Comparison of ENCODE assay signal across 8 cellular contexts in the genomic region with DNA sequence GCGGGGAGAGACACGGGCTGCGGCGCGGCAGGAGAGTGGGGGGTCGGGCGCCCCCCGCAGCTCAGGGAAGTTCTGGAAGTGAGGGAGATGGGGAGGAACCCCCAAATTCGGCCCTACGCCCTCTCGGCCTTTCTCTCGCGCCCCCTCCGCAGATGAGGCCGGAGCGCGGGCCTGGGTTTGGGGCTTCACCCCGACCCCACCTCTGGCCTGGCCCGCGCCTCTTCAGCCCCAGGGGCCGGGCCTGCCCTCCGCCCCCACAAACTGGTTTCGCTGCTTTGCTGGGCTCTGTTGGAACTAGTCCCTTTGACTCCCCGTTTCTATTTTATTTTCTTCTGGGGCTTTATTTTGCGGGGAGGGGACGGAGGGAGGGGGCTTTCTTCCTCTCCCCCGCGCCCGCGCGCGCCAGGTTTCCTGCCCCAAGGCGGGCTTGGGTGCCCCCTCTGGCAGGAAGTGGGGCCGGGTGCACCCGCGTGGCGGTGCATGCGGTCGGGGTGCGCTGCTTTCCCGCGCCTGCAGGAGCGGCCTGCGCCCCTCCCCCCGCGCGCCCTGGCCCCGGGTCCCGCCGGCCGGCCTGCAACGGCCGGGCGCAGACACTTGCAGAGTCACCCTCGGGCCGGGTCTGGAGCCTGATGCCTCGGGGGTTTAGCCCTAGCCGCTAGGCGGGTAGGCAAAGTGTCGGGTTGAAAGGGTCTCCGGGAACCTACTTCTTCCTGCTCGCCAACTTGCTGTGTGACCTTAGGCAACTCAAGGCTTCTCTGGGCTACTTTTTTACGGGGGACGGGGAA. TPM values are rescaled to one million over a fixed set of nuclear protein-coding genes. Genes with fewer than 3 reads are reported as not detected.
DNase-seq lines count a peak whose midpoint lies in the region; ATAC-seq and TF ChIP-seq lines count a peak whose summit lies in the region.

No MANE protein-coding gene starts in this region.

- peak; percentile 22 for TF ChIP-seq CTCF in BE2C (IDR thresholded peaks at IDR 0.05; ENCODE audit: low read depth, low read length)

- H3K36me3 ChIP-seq in BE2C: peaks cover 28% of the 10 kb centered on the region
- peaks cover 11% of the 10 kb centered on the region for H3K36me3 ChIP-seq in muscle layer of colon (ENCODE audit: insufficient read depth, low read length)

- H3K9ac ChIP-seq in muscle layer of colon (ENCODE audit: low read length): no peak overlapping the region

- ATAC-seq in GM19324 (IDR thresholded peaks at IDR 0.05; ENCODE audit: low FRiP score, unreplicated experiment) (peak; percentile 15), HG03565 (IDR thresholded peaks at IDR 0.05; ENCODE audit: unreplicated experiment) (no peak)

- H3K4me3 ChIP-seq in BE2C (ENCODE audit: low read depth, low read length) (peak overlapping the region; percentile 87), muscle layer of colon (ENCODE audit: low read depth in 1 of 2, low read length in 2 of 2) (peak overlapping the region; percentile 58 to 66)

- DNase-seq in BE2C (peak; percentile 87), NCI-H2171 treated with DMSO at 0.1 percent for 48 hours (lab: John Stamatoyannopoulos, UW) (peak; percentile 49), epithelial cell of prostate (ENCODE audit: low read depth, low spot score) (no peak), substantia nigra (lab: John Stamatoyannopoulos, UW) (peak in 22 of 49 donors; percentile 13 to 61 (median 32))
- DNase-seq in activated CD8-positive, alpha-beta memory T cell treated with anti-CD3 and anti-CD28 coated beads for 48 hours (ENCODE audit: low read depth in 2 of 3, low spot score in 2 of 3): peak in 2 of 3 experiments; percentile 63 to 72

- H3K27me3 ChIP-seq in BE2C: no peaks in the 10 kb centered on the region
- no peaks in the 10 kb centered on the region for H3K27me3 ChIP-seq in muscle layer of colon (ENCODE audit: control insufficient read depth in 1 of 2, insufficient read depth in 2 of 2, low read length in 2 of 2)

- H3K9me3 ChIP-seq in BE2C: no peaks in the 10 kb centered on the region
- H3K9me3 ChIP-seq in muscle layer of colon (ENCODE audit: low read length): no peaks in the 10 kb centered on the region

- H3K27ac ChIP-seq in epithelial cell of prostate (peak overlapping the region; percentile 95), muscle layer of colon (ENCODE audit: low read depth, low read length) (peak overlapping the region; percentile 41), substantia nigra (ENCODE audit: low read depth, low read length, poor library complexity, severe bottlenecking) (peak overlapping the region; percentile 69)

- H3K4me1 ChIP-seq in BE2C (no peaks in the 10 kb centered on the region), muscle layer of colon (ENCODE audit: insufficient read depth, low read length) (peaks cover 11% of the 10 kb centered on the region)

RNA-seq across cellular contexts. Expression of a gene that starts 1.2 kb away (rescaled TPM):
- 155 TPM for polyA plus RNA-seq in BE2C (2012; ENCODE audit: insufficient read depth, insufficient read length, low read depth)

RNA-seq across cellular contexts. Expression of a gene that starts 10.9 kb away (rescaled TPM):
- 46.8 TPM for polyA plus RNA-seq in BE2C (2012; ENCODE audit: insufficient read depth, insufficient read length, low read depth)

Comparison
In these comparisons a context has a peak if more than half of its experiments do, and no peak if none do; other contexts are left out.
1. H3K27ac ChIP-seq: peak in every context shown above with its lines; median percentile 95 in epithelial cell of prostate; 69 in substantia nigra; 41 in muscle layer of colon.